23 cellular contexts compared by ENCODE assay signal in genomic region chr15:29944925-29945324, GRCh38.
"Had no signal": no experiment of that assay in that cellular context is flagged by ENCODE, and none has a peak within 500 bp of the region (broad histone marks: within the 10 kb centered on the region; RNA-seq: fewer than 3 reads in every experiment).

No MANE protein-coding gene starts in this region.

- H3K4me3 Mint-ChIP-seq: immature natural killer cell, naive B cell, nephron progenitor cell, type B pancreatic cell had no signal

- FAIRE-seq: endometrium, kidney had no signal

- H3K4me3 ChIP-seq: esophagus muscularis mucosa, gastroesophageal sphincter, lung, psoas muscle, right lobe of liver, suprapubic skin, thyroid gland, vagina had no signal

- H3K36me3 Mint-ChIP-seq: immature natural killer cell, naive B cell, type B pancreatic cell had no signal

- H3K4me1 Mint-ChIP-seq: immature natural killer cell, naive B cell, nephron progenitor cell had no signal

- H3K9me3 Mint-ChIP-seq: type B pancreatic cell had no signal

- H3K4me1 ChIP-seq: gastroesophageal sphincter, psoas muscle, suprapubic skin, vagina had no signal

- ATAC-seq: gastroesophageal sphincter, left cardiac atrium, left ventricle myocardium superior, psoas muscle had no signal

- H3K27me3 Mint-ChIP-seq: naive B cell, type B pancreatic cell had no signal

- H3K27ac Mint-ChIP-seq: immature natural killer cell, naive B cell, nephron progenitor cell, type B pancreatic cell had no signal

- H3K27ac ChIP-seq: esophagus muscularis mucosa, gastroesophageal sphincter, psoas muscle, right lobe of liver, suprapubic skin, thyroid gland, vagina had no signal

- DNase-seq: cortex of kidney; effector memory CD4-positive, alpha-beta T cell; glutamatergic neuron; immature natural killer cell; kidney; left cardiac atrium; left ventricle myocardium superior; mesendoderm; naive B cell; nephron progenitor cell; psoas muscle; retina; right lobe of liver; stimulated activated CD4-positive, alpha-beta T cell treated with anti-CD3 and anti-CD28 coated beads, Interleukin-2, amount 100 ng/mL, for 24 hours; stimulated activated naive CD4-positive, alpha-beta T cell; thyroid gland had no signal

- H3K27me3 ChIP-seq: esophagus muscularis mucosa, gastroesophageal sphincter, right lobe of liver, suprapubic skin, thyroid gland, vagina had no signal

- H3K36me3 ChIP-seq: esophagus muscularis mucosa, gastroesophageal sphincter, right lobe of liver, suprapubic skin, thyroid gland, vagina had no signal

- H3K9me3 ChIP-seq: esophagus muscularis mucosa, gastroesophageal sphincter, psoas muscle, right lobe of liver, suprapubic skin, thyroid gland, vagina had no signal
